1 cellular context compared by ENCODE assay signal in the genomic region with DNA sequence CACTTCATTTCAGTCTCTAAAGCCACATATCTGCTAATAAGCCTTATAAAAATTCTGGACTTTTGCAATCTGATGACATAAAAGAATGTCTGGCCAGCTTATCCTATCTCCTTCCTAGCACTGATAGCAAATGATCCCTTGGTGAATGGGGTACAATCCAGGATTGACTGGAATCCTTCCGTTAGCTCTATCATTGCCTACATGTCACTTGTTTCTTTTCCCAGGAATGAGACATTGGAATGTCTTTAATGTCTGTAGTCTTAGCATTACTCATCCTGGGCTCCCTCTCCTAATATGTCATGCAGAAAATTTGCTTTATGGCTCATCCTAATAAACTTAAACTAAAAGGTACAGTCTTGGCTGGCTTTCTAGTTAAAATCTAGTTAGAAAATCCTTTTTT.
TF ChIP-seq lines count a peak whose summit lies in the region.

No MANE protein-coding gene starts in this region.

TF ChIP-seq in SK-N-SH, 30 proteins besides CTCF, POLR2A, EP300 and RAD21 (continued from another document):
- TF ChIP-seq, protein P1, sequence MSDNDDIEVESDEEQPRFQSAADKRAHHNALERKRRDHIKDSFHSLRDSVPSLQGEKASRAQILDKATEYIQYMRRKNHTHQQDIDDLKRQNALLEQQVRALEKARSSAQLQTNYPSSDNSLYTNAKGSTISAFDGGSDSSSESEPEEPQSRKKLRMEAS (IDR thresholded peaks at IDR 0.05; ENCODE audit: low read depth): no peak
